Comparison of ENCODE assay signal across 8 cellular contexts in genomic region chr6:152301021-152301805, GRCh38.
A peak's percentile ranks its signal among the peaks of the same experiment; 100 is the strongest.
DNase-seq lines count a peak whose midpoint lies in the region; ATAC-seq, FAIRE-seq and TF ChIP-seq lines count a peak whose summit lies in the region.

No MANE protein-coding gene starts in this region.

- H3K36me3 ChIP-seq in adrenal gland (replicated peaks in 1 of 2) = no peaks in the 10 kb centered on the region
- H3K36me3 ChIP-seq in thoracic aorta = peaks cover 22% of the 10 kb centered on the region

- intact Hi-C loops in adrenal gland (cut with DNase I) = no loop called here

- no peaks in the 10 kb centered on the region for H3K9me3 ChIP-seq in A549
- H3K9me3 ChIP-seq in adrenal gland (replicated peaks in 1 of 3) = no peaks in the 10 kb centered on the region
- H3K9me3 ChIP-seq in thoracic aorta = no peaks in the 10 kb centered on the region

- ATAC-seq in A549 (no peak), GM18907 (IDR thresholded peaks at IDR 0.05; ENCODE audit: unreplicated experiment) (peak; percentile 41), HG03196 (IDR thresholded peaks at IDR 0.05; ENCODE audit: unreplicated experiment) (peak; percentile 23), thoracic aorta (ENCODE audit: insufficient number of reproducible peaks, low FRiP score, low read depth) (peak; percentile 23)

- H3K4me1 ChIP-seq in A549 (0 out of 3 replicates have a peak, but pooled peaks cover 9% of the 10 kb centered on the region), adrenal gland (replicated peaks in 1 of 2) (peaks cover 0 to 26% of the 10 kb centered on the region in 2 donors), thoracic aorta (ENCODE audit: control insufficient read depth in 1 of 2, low read depth in 2 of 2) (peaks cover 21 to 40% of the 10 kb centered on the region in 2 donors)

- H3K27me3 ChIP-seq in adrenal gland (no peaks in the 10 kb centered on the region), thoracic aorta (replicated peaks; ENCODE audit: insufficient read depth) (no peaks in the 10 kb centered on the region)

- TF ChIP-seq RAD21 in A549 (conservative IDR thresholded peaks at IDR 0.05 in 1 of 2, IDR thresholded peaks at IDR 0.05 in 1 of 2) = no peak

- no peak for DNase-seq in A549 (ENCODE audit: low read depth in 1 of 2, low spot score in 1 of 2)
- no peak for DNase-seq in adrenal gland
- DNase-seq in iris pigment epithelial cell (ENCODE audit: low read depth) = peak; percentile 86
- DNase-seq in thoracic aorta (ENCODE audit: low spot score) = no peak
- DNase-seq in NCI-H446 (lab: John Stamatoyannopoulos, UW) = no peak
- no peak for DNase-seq in UCSD-AML1 (lab: John Stamatoyannopoulos, UW; ENCODE audit: unreplicated experiment)

- H3K27ac ChIP-seq in A549 (peak overlapping the region; percentile 70 to 83), adrenal gland (peak overlapping the region in 4 of 5 donors; percentile 73 to 88 (median 80)), thoracic aorta (peak overlapping the region; percentile 46 to 73)

- peak overlapping the region; percentile 86 for H3K4me2 ChIP-seq in A549

- TF ChIP-seq EP300 in A549 (IDR thresholded peaks at IDR 0.05) = no peak

- no peak for TF ChIP-seq CTCF in A549 (IDR thresholded peaks at IDR 0.05)
- no peak for TF ChIP-seq CTCF in adrenal gland (IDR thresholded peaks at IDR 0.05)
- TF ChIP-seq CTCF in thoracic aorta (IDR thresholded peaks at IDR 0.05) = no peak

- TF ChIP-seq POLR2A in A549 (IDR thresholded peaks at IDR 0.05; ENCODE audit: low read length) (no peak), adrenal gland (IDR thresholded peaks at IDR 0.05) (no peak)

- FAIRE-seq in A549 (lab: Jason Lieb, UNC) = no peak

- CTCF ChIA-PET in A549 (lab: Yijun Ruan, JAX) = interaction anchor here (0.8 to 2.2 kb wide), 16 partner anchors 11 to 596 kb away, joined by 3 to 18 read pairs (median 3); no protein-coding TSS in a partner anchor

- POLR2A ChIA-PET in A549 (lab: Yijun Ruan, JAX) = interaction anchor here (1.2 to 1.3 kb wide), 2 partner anchors 9 to 849 kb away, joined by 3 read pairs; partner anchors contain the start of gene RMND1

- WGBS in A549 (ENCODE audit: missing lambda C conversion rate) = 27% methylated on average over 7 of the region's 9 CpGs
- 10 to 16% (median 14%) methylated on average over 9 of the region's 9 CpGs for WGBS in adrenal gland, 4 donors

- peak overlapping the region; percentile 67 for H3K4me3 ChIP-seq in A549
- peak overlapping the region; percentile 14 to 90 (median 58) for H3K4me3 ChIP-seq in adrenal gland
- peak overlapping the region; percentile 77 for H3K4me3 ChIP-seq in thoracic aorta

TF ChIP-seq in A549, 52 proteins besides CTCF, POLR2A, EP300 and RAD21:
- no peak for TF ChIP-seq SREBF2 (IDR thresholded peaks at IDR 0.05)
- peak in 1 of 2 experiments; percentile 52; a peak in 1 of 4 replicates for TF ChIP-seq CEBPB (IDR thresholded peaks at IDR 0.05)

Comparison
In these comparisons a context has a peak if more than half of its experiments do, and no peak if none do; other contexts are left out.
1. ATAC-seq: peak in GM18907 (single experiment), HG03196 (single experiment) and thoracic aorta (single experiment); none in A549 (0 of 2).
2. Peak in every context shown above with its lines, with median percentiles within 50 percentile points of each other: H3K27ac ChIP-seq and H3K4me3 ChIP-seq.